Comparison of ENCODE assay signal across 1 cellular context in the genomic region with DNA sequence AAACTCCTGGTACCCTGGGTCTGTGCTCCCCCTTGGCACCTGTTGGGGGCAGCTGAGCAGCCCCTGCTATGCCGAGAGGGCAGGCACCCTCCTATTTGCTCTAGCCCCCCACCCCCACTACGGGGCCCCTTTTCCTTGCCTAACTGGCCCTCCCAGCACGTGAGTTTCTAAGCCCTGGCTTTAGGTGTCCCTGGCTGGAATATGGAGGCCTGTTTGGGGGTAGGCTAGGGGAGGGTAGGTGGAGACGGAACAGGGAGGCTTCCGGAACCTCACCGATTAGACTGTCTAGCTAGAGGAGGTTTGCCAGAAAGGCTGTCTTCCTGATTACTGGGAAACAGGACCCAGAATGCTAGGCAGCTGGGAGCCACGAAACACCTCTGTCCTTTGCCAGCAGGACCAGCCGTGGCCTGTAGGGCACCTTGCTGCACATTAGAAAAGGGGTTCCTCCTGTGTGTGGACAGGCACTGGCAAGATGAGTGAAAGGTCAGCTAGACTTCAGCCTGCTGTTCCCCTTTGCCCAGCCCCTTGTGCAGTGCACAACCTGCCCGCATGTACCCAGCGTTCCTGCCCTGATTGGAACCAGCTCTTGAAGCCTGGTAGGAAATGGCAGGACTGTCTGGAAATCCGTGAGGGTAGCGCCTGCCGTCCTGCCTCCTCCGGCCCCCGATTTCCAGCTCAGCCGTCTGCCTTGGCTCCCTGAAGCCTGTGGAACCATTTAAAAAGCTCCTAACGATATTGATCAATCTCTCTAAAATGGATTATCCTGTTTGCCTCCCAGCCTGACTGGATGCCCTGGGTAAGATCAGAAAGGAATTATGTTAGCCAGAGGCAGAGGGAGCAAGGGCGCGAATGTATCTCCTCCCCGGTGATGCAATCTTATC.
TF ChIP-seq lines count a peak whose summit lies in the region.

No MANE protein-coding gene starts in this region.

TF ChIP-seq in GM23338, 12 proteins besides CTCF, POLR2A, EP300 and RAD21 (continued from another document):
- TF ChIP-seq, protein P1, sequence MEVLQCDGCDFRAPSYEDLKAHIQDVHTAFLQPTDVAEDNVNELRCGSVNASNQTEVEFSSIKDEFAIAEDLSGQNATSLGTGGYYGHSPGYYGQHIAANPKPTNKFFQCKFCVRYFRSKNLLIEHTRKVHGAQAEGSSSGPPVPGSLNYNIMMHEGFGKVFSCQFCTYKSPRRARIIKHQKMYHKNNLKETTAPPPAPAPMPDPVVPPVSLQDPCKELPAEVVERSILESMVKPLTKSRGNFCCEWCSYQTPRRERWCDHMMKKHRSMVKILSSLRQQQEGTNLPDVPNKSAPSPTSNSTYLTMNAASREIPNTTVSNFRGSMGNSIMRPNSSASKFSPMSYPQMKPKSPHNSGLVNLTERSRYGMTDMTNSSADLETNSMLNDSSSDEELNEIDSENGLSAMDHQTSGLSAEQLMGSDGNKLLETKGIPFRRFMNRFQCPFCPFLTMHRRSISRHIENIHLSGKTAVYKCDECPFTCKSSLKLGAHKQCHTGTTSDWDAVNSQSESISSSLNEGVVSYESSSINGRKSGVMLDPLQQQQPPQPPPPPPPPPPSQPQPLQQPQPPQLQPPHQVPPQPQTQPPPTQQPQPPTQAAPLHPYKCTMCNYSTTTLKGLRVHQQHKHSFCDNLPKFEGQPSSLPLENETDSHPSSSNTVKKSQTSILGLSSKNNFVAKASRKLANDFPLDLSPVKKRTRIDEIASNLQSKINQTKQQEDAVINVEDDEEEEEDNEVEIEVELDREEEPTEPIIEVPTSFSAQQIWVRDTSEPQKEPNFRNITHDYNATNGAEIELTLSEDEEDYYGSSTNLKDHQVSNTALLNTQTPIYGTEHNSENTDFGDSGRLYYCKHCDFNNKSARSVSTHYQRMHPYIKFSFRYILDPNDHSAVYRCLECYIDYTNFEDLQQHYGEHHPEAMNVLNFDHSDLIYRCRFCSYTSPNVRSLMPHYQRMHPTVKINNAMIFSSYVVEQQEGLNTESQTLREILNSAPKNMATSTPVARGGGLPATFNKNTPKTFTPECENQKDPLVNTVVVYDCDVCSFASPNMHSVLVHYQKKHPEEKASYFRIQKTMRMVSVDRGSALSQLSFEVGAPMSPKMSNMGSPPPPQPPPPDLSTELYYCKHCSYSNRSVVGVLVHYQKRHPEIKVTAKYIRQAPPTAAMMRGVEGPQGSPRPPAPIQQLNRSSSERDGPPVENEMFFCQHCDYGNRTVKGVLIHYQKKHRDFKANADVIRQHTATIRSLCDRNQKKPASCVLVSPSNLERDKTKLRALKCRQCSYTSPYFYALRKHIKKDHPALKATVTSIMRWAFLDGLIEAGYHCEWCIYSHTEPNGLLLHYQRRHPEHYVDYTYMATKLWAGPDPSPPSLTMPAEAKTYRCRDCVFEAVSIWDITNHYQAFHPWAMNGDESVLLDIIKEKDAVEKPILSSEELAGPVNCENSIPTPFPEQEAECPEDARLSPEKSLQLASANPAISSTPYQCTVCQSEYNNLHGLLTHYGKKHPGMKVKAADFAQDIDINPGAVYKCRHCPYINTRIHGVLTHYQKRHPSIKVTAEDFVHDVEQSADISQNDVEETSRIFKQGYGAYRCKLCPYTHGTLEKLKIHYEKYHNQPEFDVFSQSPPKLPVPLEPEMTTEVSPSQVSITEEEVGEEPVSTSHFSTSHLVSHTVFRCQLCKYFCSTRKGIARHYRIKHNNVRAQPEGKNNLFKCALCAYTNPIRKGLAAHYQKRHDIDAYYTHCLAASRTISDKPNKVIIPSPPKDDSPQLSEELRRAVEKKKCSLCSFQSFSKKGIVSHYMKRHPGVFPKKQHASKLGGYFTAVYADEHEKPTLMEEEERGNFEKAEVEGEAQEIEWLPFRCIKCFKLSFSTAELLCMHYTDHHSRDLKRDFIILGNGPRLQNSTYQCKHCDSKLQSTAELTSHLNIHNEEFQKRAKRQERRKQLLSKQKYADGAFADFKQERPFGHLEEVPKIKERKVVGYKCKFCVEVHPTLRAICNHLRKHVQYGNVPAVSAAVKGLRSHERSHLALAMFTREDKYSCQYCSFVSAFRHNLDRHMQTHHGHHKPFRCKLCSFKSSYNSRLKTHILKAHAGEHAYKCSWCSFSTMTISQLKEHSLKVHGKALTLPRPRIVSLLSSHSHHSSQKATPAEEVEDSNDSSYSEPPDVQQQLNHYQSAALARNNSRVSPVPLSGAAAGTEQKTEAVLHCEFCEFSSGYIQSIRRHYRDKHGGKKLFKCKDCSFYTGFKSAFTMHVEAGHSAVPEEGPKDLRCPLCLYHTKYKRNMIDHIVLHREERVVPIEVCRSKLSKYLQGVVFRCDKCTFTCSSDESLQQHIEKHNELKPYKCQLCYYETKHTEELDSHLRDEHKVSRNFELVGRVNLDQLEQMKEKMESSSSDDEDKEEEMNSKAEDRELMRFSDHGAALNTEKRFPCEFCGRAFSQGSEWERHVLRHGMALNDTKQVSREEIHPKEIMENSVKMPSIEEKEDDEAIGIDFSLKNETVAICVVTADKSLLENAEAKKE (CRISPR knock-in tag; IDR thresholded peaks at IDR 0.05), result no peak
- TF ChIP-seq POLR2AphosphoS5 (IDR thresholded peaks at IDR 0.05; ENCODE audit: low read depth) (no peak), JUNB (IDR thresholded peaks at IDR 0.05; ENCODE audit: unreplicated experiment) (no peak)
